8 cellular contexts compared by ENCODE assay signal in the genomic region with DNA sequence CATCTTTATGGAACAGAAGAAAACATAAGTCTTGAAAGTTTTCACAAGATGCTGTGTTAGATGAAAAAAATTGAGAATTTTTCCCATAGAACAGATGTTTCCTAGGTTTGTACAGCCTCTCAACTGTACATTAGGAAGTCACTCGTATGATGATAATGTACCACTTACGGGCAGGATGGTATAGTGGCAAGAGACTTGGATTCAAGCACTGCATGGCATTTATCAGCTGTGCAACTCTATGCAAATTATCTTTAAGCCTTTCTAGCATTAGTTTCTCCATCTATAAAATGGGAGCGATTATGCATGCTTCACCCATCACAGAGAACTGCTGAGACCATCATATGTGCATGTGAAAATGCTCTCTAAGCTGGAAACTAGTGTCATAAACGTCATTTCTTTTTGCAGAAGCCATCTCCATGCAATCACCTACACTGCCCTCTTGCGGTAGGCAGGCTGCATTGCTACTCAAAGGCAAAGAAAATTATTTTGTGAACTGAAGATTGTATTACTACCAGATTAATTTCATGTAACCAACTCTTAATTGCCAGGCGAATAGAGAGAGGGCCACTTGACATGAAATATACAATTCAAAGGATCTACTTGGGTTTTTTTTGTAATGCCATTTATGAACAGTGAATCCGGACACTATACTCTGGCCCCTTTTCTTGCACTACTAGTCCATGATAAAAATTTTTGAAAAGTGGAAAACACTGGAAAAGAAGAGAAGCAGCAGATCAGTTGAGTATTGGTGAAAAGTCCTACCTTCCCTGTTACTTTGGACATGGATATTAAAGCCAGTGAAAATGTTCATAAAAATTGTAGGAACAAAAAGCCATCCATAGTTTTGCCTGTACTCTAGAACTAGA.
DNase-seq lines count a peak whose midpoint lies in the region; ATAC-seq lines count a peak whose summit lies in the region.

No MANE protein-coding gene starts in this region.

- DNase-seq in DMS79 treated with DMSO at 0.1 percent for 48 hours (lab: John Stamatoyannopoulos, UW) = peak; percentile 49
- DNase-seq in HuH-7.5 (ENCODE audit: low spot score) = peak; percentile 26
- peak; percentile 45 for DNase-seq in SHP77 treated with DMSO at 0.1 percent for 48 hours (lab: John Stamatoyannopoulos, UW)
- peak; percentile 80 for DNase-seq in adipocyte (ENCODE audit: low read depth)
- DNase-seq in iPS-NIHi7 (ENCODE audit: extremely low spot score) = peak; percentile 47
- DNase-seq in stimulated activated CD4-positive, alpha-beta T cell treated with anti-CD3 and anti-CD28 coated beads, Interleukin-2, amount 100 ng/mL, for 4 hours (ENCODE audit: low read depth) = peak; percentile 27

- H3K9ac ChIP-seq in adipocyte (ENCODE audit: low read length) = no peak overlapping the region

- no peaks in the 10 kb centered on the region for H3K27me3 ChIP-seq in adipocyte (replicated peaks; ENCODE audit: control insufficient read depth, insufficient read depth, low read length)

- no peak for ATAC-seq in GM18520 (IDR thresholded peaks at IDR 0.05; ENCODE audit: unreplicated experiment)
- ATAC-seq in HG03045 (IDR thresholded peaks at IDR 0.05; ENCODE audit: unreplicated experiment) = no peak

- H3K4me1 ChIP-seq in adipocyte (ENCODE audit: control insufficient read depth, insufficient read depth, low read length) = peaks cover 30% of the 10 kb centered on the region

- H3K36me3 ChIP-seq in adipocyte (ENCODE audit: control insufficient read depth, insufficient read depth, low read length, severe bottlenecking) = no peaks in the 10 kb centered on the region

- no peak overlapping the region for H3K4me3 ChIP-seq in adipocyte (ENCODE audit: low read length)

- H3K9me3 ChIP-seq in adipocyte (ENCODE audit: control insufficient read depth, low read length) = no peaks in the 10 kb centered on the region

Comparison
In these comparisons a context has a peak if more than half of its experiments do, and no peak if none do; other contexts are left out.
1. DNase-seq: peak in every context shown above with its lines; median percentile 80 in adipocyte; 49 in DMS79 treated with DMSO at 0.1 percent for 48 hours; 47 in iPS-NIHi7; 45 in SHP77 treated with DMSO at 0.1 percent for 48 hours; 27 in stimulated activated CD4-positive, alpha-beta T cell treated with anti-CD3 and anti-CD28 coated beads, Interleukin-2, amount 100 ng/mL, for 4 hours; 26 in HuH-7.5.